In the genomic region with DNA sequence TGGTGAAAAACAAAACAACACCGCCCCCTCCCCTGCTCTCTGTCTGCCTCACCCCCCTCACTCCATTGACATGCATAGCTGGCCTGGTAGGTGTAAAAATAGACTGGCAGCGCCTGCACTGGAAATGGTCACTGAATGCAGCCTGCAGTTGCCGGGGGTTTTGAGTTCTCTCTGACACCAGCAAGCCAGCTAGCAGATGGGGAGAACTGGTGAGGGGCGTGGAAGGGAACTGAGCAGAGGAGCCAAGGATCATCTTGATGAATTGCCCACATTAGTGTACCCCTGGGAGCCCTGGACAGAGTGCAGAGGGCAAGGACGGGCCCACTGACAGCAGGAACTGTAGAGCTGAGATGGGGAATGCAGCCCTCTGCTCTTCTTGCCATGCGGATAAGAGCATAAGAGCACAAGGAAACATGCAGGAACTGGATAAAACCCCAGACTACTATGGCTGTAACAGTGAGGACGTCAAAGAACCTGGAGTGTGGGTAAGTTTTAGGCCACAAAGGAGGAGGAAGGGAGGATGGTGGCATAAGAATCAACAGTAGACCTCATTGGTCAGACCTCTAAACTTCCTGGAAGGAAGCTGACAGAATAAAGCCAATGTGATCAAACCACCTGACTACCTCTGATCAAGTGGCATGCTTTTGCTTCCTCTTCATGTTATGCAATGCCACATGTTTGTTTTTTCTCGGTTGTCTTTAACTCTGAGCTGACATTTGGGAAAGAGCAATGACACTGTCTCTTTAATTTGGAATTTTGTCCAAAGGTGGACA, we compare ENCODE assay signal across 12 cellular contexts.
DNase-seq lines count a peak whose midpoint lies in the region; ATAC-seq and TF ChIP-seq lines count a peak whose summit lies in the region.
"Had no signal": no experiment of that assay in that cellular context is flagged by ENCODE, and none has a peak within 500 bp of the region (broad histone marks: within the 10 kb centered on the region; RNA-seq: fewer than 3 reads in every experiment).

No MANE protein-coding gene starts in this region.

- no peak overlapping the region for H3K27ac Mint-ChIP-seq in activated CD8-positive, alpha-beta T cell treated with anti-CD3 and anti-CD28 coated beads for 36 hours
- H3K27ac Mint-ChIP-seq: CD4-positive, alpha-beta T cell had no signal

- H3K4me3 ChIP-seq in cardiac muscle cell (peak overlapping the region; percentile 27), osteoblast (ENCODE audit: insufficient read depth, low read length) (no peak overlapping the region)
- H3K4me3 ChIP-seq: lung had no signal

- CTCF ChIA-PET in activated CD8-positive, alpha-beta T cell treated with anti-CD3 and anti-CD28 coated beads for 36 hours (lab: Charles Lee): interaction anchor here (1.0 kb wide), 1 partner anchor 20 kb away, joined by 3 read pairs; no protein-coding TSS in a partner anchor

- H3K9me3 Mint-ChIP-seq in activated CD8-positive, alpha-beta T cell treated with anti-CD3 and anti-CD28 coated beads for 36 hours: no peaks in the 10 kb centered on the region
- H3K9me3 Mint-ChIP-seq: CD4-positive, alpha-beta T cell had no signal

- DNase-seq in DMS53 (lab: John Stamatoyannopoulos, UW): peak; percentile 72
- DNase-seq in NCI-H2227 treated with DMSO at 0.1 percent for 48 hours (lab: John Stamatoyannopoulos, UW): peak; percentile 33
- peak in 1 of 2 donors; percentile 87 for DNase-seq in cardiac muscle cell (ENCODE audit: low read depth in 1 of 2, low spot score in 1 of 2)
- no peak for DNase-seq in osteoblast (ENCODE audit: insufficient read length, low spot score, missing footprints)
- no peak for DNase-seq in GM19240 (ENCODE audit: insufficient read length, low spot score)
- no peak for DNase-seq in medulla oblongata (ENCODE audit: extremely low spot score)
- no peak for DNase-seq in activated CD8-positive, alpha-beta T cell treated with anti-CD3 and anti-CD28 coated beads for 36 hours
- DNase-seq: CD4-positive, alpha-beta T cell; NCI-H1048; stimulated activated CD4-positive, alpha-beta T cell treated with anti-CD3 and anti-CD28 coated beads, Interleukin-4, amount 100 ng/mL, for 1 hour had no signal

- no peak for TF ChIP-seq CTCF in cardiac muscle cell (IDR thresholded peaks at IDR 0.05; ENCODE audit: low read depth, low read length)
- no peak for TF ChIP-seq CTCF in osteoblast (IDR thresholded peaks at IDR 0.05; ENCODE audit: extremely low read depth, low read depth, low read length)
- no peak for TF ChIP-seq CTCF in activated CD8-positive, alpha-beta T cell treated with anti-CD3 and anti-CD28 coated beads for 36 hours (IDR thresholded peaks at IDR 0.05)

- H3K27me3 ChIP-seq in cardiac muscle cell (no peaks in the 10 kb centered on the region), osteoblast (ENCODE audit: insufficient read depth, low read length) (no peaks in the 10 kb centered on the region)

- H3K79me2 ChIP-seq in osteoblast (ENCODE audit: insufficient read depth, low read length): no peaks in the 10 kb centered on the region

- peaks cover 6% of the 10 kb centered on the region for H3K4me1 Mint-ChIP-seq in activated CD8-positive, alpha-beta T cell treated with anti-CD3 and anti-CD28 coated beads for 36 hours (ENCODE audit: low read depth)

- H3K4me3 Mint-ChIP-seq in activated CD8-positive, alpha-beta T cell treated with anti-CD3 and anti-CD28 coated beads for 36 hours: no peak overlapping the region
- H3K4me3 Mint-ChIP-seq: CD4-positive, alpha-beta T cell had no signal

- no peaks in the 10 kb centered on the region for H3K36me3 Mint-ChIP-seq in activated CD8-positive, alpha-beta T cell treated with anti-CD3 and anti-CD28 coated beads for 36 hours (ENCODE audit: low read depth)

- intact Hi-C loops in activated CD8-positive, alpha-beta T cell treated with anti-CD3 and anti-CD28 coated beads for 36 hours (cut with micrococcal nuclease): no loop called here

- H2AFZ ChIP-seq in osteoblast (ENCODE audit: low read length): peak overlapping the region; percentile 66

- peak overlapping the region; percentile 91 for H3K27ac ChIP-seq in cardiac muscle cell
- H3K27ac ChIP-seq in osteoblast (ENCODE audit: low read depth, low read length): no peak overlapping the region

- H3K9me3 ChIP-seq in cardiac muscle cell (ENCODE audit: low read depth): no peaks in the 10 kb centered on the region
- H3K9me3 ChIP-seq in osteoblast (ENCODE audit: low read depth, low read length): no peaks in the 10 kb centered on the region

- H3K4me2 ChIP-seq in osteoblast (ENCODE audit: insufficient read depth, low read length): no peak overlapping the region

- peaks cover 1% of the 10 kb centered on the region for H3K27me3 Mint-ChIP-seq in activated CD8-positive, alpha-beta T cell treated with anti-CD3 and anti-CD28 coated beads for 36 hours

- ATAC-seq in HG03520 (IDR thresholded peaks at IDR 0.05; ENCODE audit: unreplicated experiment): no peak
- ATAC-seq in activated CD8-positive, alpha-beta T cell treated with anti-CD3 and anti-CD28 coated beads for 36 hours: no peak

- H4K20me1 ChIP-seq in osteoblast (ENCODE audit: insufficient read depth, low read length): no peaks in the 10 kb centered on the region

- H3K36me3 ChIP-seq in cardiac muscle cell: no peaks in the 10 kb centered on the region
- no peaks in the 10 kb centered on the region for H3K36me3 ChIP-seq in osteoblast (ENCODE audit: insufficient read depth, low read length)

- POLR2A ChIA-PET in activated CD8-positive, alpha-beta T cell treated with anti-CD3 and anti-CD28 coated beads for 36 hours (lab: Charles Lee): no interaction called here

- H3K4me1 ChIP-seq in cardiac muscle cell (ENCODE audit: low read depth) (peaks cover 37% of the 10 kb centered on the region), osteoblast (ENCODE audit: insufficient read depth, low read length) (peaks cover 21% of the 10 kb centered on the region)

Comparison
In these comparisons a context has a peak if more than half of its experiments do, and no peak if none do; other contexts are left out.
1. DNase-seq: peak in DMS53 (single experiment) and NCI-H2227 treated with DMSO at 0.1 percent for 48 hours (single experiment); none in osteoblast (single experiment), GM19240 (single experiment), medulla oblongata (single experiment) and activated CD8-positive, alpha-beta T cell treated with anti-CD3 and anti-CD28 coated beads for 36 hours (single experiment).